In genomic region chr19:57239982-57240310, GRCh38 we compare ENCODE assay signal across 8 cellular contexts. TPM values are rescaled to one million over a fixed set of nuclear protein-coding genes. Genes with fewer than 3 reads are reported as not detected.
A peak's percentile ranks its signal among the peaks of the same experiment; 100 is the strongest.
DNase-seq lines count a peak whose midpoint lies in the region; TF ChIP-seq lines count a peak whose summit lies in the region.

No MANE protein-coding gene starts in this region.

- H3K36me3 Mint-ChIP-seq in endothelial cell (ENCODE audit: low read depth, unreplicated experiment) (peaks cover 17% of the 10 kb centered on the region), osteocyte (ENCODE audit: unreplicated experiment) (peaks cover 10% of the 10 kb centered on the region)

- DNase-seq in GM12864 (ENCODE audit: low read depth) (no peak), MM.1S (peak; percentile 6), endothelial cell (ENCODE audit: low spot score) (no peak), osteocyte (ENCODE audit: extremely low spot score, unreplicated experiment) (no peak), NCI-H69 (lab: John Stamatoyannopoulos, UW) (no peak), SK-N-DZ (ENCODE audit: low spot score) (no peak), NCI-H2196 (lab: John Stamatoyannopoulos, UW; ENCODE audit: unreplicated experiment) (no peak), SIG-M5 treated with dmso at 0.1 percent for 504 hours (lab: John Stamatoyannopoulos, UW; ENCODE audit: unreplicated experiment) (no peak)

- H3K27ac Mint-ChIP-seq in endothelial cell (ENCODE audit: unreplicated experiment) (peak overlapping the region; percentile 83), osteocyte (ENCODE audit: unreplicated experiment) (peak overlapping the region; percentile 96)

- H3K79me2 ChIP-seq in MM.1S (ENCODE audit: low read length), result peaks cover 38% of the 10 kb centered on the region

- no peak for TF ChIP-seq CTCF in GM12864 (IDR thresholded peaks at IDR 0.05; ENCODE audit: low read depth, low read length, missing control alignments)
- no peak for TF ChIP-seq CTCF in MM.1S (IDR thresholded peaks at IDR 0.05; ENCODE audit: low read length)
- no peak for TF ChIP-seq CTCF in endothelial cell (IDR thresholded peaks at IDR 0.05; ENCODE audit: unreplicated experiment)
- no peak for TF ChIP-seq CTCF in osteocyte (IDR thresholded peaks at IDR 0.05)

- H3F3A ChIP-seq in MM.1S (ENCODE audit: insufficient read depth, low read length), result peaks cover 10% of the 10 kb centered on the region; the same call in 1 of the 2 replicates

- H3K4me3 Mint-ChIP-seq in endothelial cell (ENCODE audit: unreplicated experiment) (peak overlapping the region; percentile 93), osteocyte (ENCODE audit: unreplicated experiment) (peak overlapping the region; percentile 92)

- H3K27ac ChIP-seq in MM.1S (ENCODE audit: low read length), result peak overlapping the region; percentile 90; the same call in 1 of the 2 replicates

- H4K20me1 ChIP-seq in MM.1S (ENCODE audit: insufficient read depth, low read length), result no peaks in the 10 kb centered on the region

- peaks cover 10% of the 10 kb centered on the region for H3K4me1 Mint-ChIP-seq in endothelial cell (ENCODE audit: unreplicated experiment)
- H3K4me1 Mint-ChIP-seq in osteocyte (ENCODE audit: unreplicated experiment), result peaks cover 27% of the 10 kb centered on the region

- H3K9ac ChIP-seq in MM.1S (ENCODE audit: low read length), result peak overlapping the region; percentile 95

- H3K36me3 ChIP-seq in MM.1S (replicated peaks; ENCODE audit: insufficient read depth, low read length), result no peaks in the 10 kb centered on the region

- peak overlapping the region; percentile 100 for H2AFZ ChIP-seq in MM.1S (ENCODE audit: low read length)

- no peaks in the 10 kb centered on the region; the same call in 1 of the 2 replicates for H3K9me3 ChIP-seq in MM.1S (replicated peaks; ENCODE audit: insufficient read depth, low read length)

- peak overlapping the region; percentile 88 for H3K4me2 ChIP-seq in MM.1S (ENCODE audit: low read depth, low read length)

- no peaks in the 10 kb centered on the region for H3K27me3 ChIP-seq in MM.1S (replicated peaks; ENCODE audit: insufficient read depth, low read length)

- H3K9me2 ChIP-seq in MM.1S (replicated peaks; ENCODE audit: insufficient read depth, low read length), result no peaks in the 10 kb centered on the region

- H3K27me3 Mint-ChIP-seq in endothelial cell (ENCODE audit: unreplicated experiment), result peaks cover 4% of the 10 kb centered on the region
- H3K27me3 Mint-ChIP-seq in osteocyte (ENCODE audit: unreplicated experiment), result no peaks in the 10 kb centered on the region

- H3K4me1 ChIP-seq in MM.1S (ENCODE audit: low read length), result peaks cover 11% of the 10 kb centered on the region; the same call in 1 of the 2 replicates

- H3K9me3 Mint-ChIP-seq in endothelial cell (ENCODE audit: unreplicated experiment) (no peaks in the 10 kb centered on the region), osteocyte (ENCODE audit: unreplicated experiment) (no peaks in the 10 kb centered on the region)

- H3K4me3 ChIP-seq in GM12864 (ENCODE audit: low read depth, low read length) (peak overlapping the region; percentile 61), MM.1S (ENCODE audit: low read length) (peak overlapping the region; percentile 98)

RNA-seq across cellular contexts. Expression of gene ZNF805, which starts 0.5 kb away (rescaled TPM):
- 20.4 TPM for total RNA-seq in endothelial cell (ENCODE audit: unreplicated experiment)
- total RNA-seq in osteocyte, result 23.7 and 24.5 TPM in 2 replicates
- 1.1 and 2.4 TPM in 2 replicates for polyA plus RNA-seq in SK-N-DZ (2014; cell fraction: cytosol; rRNA removed)
- 0.62 and 1.9 TPM in 2 replicates for polyA plus RNA-seq in SK-N-DZ (2014; cell fraction: nucleus; rRNA removed)

RNA-seq across cellular contexts. Expression of gene AURKC, which starts 9.1 kb away (rescaled TPM):
- total RNA-seq in endothelial cell (ENCODE audit: unreplicated experiment), result 3.2 TPM
- total RNA-seq in osteocyte, result 0.86 and 0.94 TPM in 2 replicates
- polyA plus RNA-seq in SK-N-DZ (2014; cell fraction: cytosol; rRNA removed), result not detected in 2 replicates
- polyA plus RNA-seq in SK-N-DZ (2014; cell fraction: nucleus; rRNA removed), result 1.4 TPM in 1 of 2 replicates, not detected in the other

RNA-seq across cellular contexts. Expression of gene ZNF460, which starts 40.3 kb away (rescaled TPM):
- total RNA-seq in endothelial cell (ENCODE audit: unreplicated experiment), result 51.2 TPM
- total RNA-seq in osteocyte, result 85.1 and 86.1 TPM in 2 replicates
- 4.7 and 11.5 TPM in 2 replicates for polyA plus RNA-seq in SK-N-DZ (2014; cell fraction: cytosol; rRNA removed)
- polyA plus RNA-seq in SK-N-DZ (2014; cell fraction: nucleus; rRNA removed), result 3.7 and 3.8 TPM in 2 replicates

RNA-seq across cellular contexts. Expression of gene ZNF264, which starts 48.6 kb away (rescaled TPM):
- total RNA-seq in endothelial cell (ENCODE audit: unreplicated experiment) (29.0 TPM), osteocyte (34.2 and 36.8 TPM in 2 replicates)
- 2.3 and 3.1 TPM in 2 replicates for polyA plus RNA-seq in SK-N-DZ (2014; cell fraction: cytosol; rRNA removed)
- 8.2 and 45.9 TPM in 2 replicates for polyA plus RNA-seq in SK-N-DZ (2014; cell fraction: nucleus; rRNA removed)
